ENCODE assay signal across 12 cellular contexts in the genomic region with DNA sequence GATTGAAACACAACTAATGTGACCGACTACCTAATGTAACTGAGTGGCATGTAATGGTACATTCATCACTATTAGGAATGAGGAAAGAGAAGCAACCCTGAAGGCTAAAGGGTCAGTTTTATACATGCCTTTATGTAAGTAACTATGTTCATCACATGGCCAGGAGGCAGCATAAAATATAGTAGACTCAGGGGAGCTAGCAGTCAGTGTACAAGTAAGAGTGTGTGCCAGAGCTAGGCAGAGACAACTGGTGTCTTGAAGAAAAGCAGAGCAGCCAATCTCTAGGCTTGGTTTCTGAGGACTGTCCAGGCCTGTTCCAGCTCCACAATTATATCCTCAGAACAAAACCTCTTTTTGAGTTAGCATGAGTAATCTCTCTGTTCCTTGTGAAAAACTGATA. TPM values are rescaled to one million over a fixed set of nuclear protein-coding genes. Genes with fewer than 3 reads are reported as not detected.
DNase-seq lines count a peak whose midpoint lies in the region; ATAC-seq, FAIRE-seq and TF ChIP-seq lines count a peak whose summit lies in the region.
"Had no signal": no experiment of that assay in that cellular context is flagged by ENCODE, and none has a peak within 500 bp of the region (broad histone marks: within the 10 kb centered on the region; RNA-seq: fewer than 3 reads in every experiment).

No MANE protein-coding gene starts in this region.

- CTCF ChIA-PET in activated naive CD4-positive, alpha-beta T cell treated with anti-CD3 and anti-CD28 coated beads for 36 hours (lab: Charles Lee) = interaction anchor here (0.7 kb wide), 1 partner anchor 80 kb away, joined by 3 read pairs; no protein-coding TSS in a partner anchor

- H3K36me3 ChIP-seq in tibial nerve = peaks cover 0 to 15% (median 0%) of the 10 kb centered on the region in 3 donors

- TF ChIP-seq CTCF in chondrocyte (IDR thresholded peaks at IDR 0.05) = no peak
- TF ChIP-seq CTCF in tibial nerve (IDR thresholded peaks at IDR 0.05) = no peak

- no peak for TF ChIP-seq EP300 in tibial nerve (IDR thresholded peaks at IDR 0.05)

- no peak overlapping the region for H3K4me3 ChIP-seq in tibial nerve
- H3K4me3 ChIP-seq: BLaER1 had no signal

- peaks cover 0 to 64% (median 32%) of the 10 kb centered on the region in 4 donors for H3K4me1 ChIP-seq in tibial nerve

- H3K4me1 Mint-ChIP-seq in activated naive CD4-positive, alpha-beta T cell treated with anti-CD3 and anti-CD28 coated beads for 36 hours (ENCODE audit: low read depth) = peaks cover 84% of the 10 kb centered on the region
- H3K4me1 Mint-ChIP-seq in chondrocyte (ENCODE audit: low read depth) = peaks cover 48% of the 10 kb centered on the region

- DNase-seq in activated naive CD4-positive, alpha-beta T cell treated with anti-CD3 and anti-CD28 coated beads for 36 hours = peak; percentile 41
- DNase-seq in activated naive CD4-positive, alpha-beta T cell treated with Interleukin-2 at 50 U/mL for 16 hours = no peak
- no peak for DNase-seq in chondrocyte (ENCODE audit: low spot score)
- peak; percentile 77 for DNase-seq in medulla oblongata (ENCODE audit: extremely low spot score)
- DNase-seq in tibial nerve (ENCODE audit: low spot score in 2 of 2) = no peak
- DNase-seq in GM19239 (ENCODE audit: insufficient read length, low spot score) = no peak
- DNase-seq: NK-92 treated with Interleukin-12 subunit alpha and Interleukin-12 subunit beta, amount 100 ng/mL, for 24 hours; stimulated activated CD8-positive, alpha-beta memory T cell treated with anti-CD3 and anti-CD28 coated beads, Interleukin-4, amount 100 ng/mL, for 48 hours had no signal

- H3K27me3 ChIP-seq in tibial nerve = no peaks in the 10 kb centered on the region
- H3K27me3 ChIP-seq: BLaER1 had no signal

- H3K36me3 Mint-ChIP-seq in activated naive CD4-positive, alpha-beta T cell treated with anti-CD3 and anti-CD28 coated beads for 36 hours (ENCODE audit: low read depth) = peaks cover 8% of the 10 kb centered on the region
- H3K36me3 Mint-ChIP-seq in chondrocyte (ENCODE audit: low read depth) = peaks cover 2% of the 10 kb centered on the region

- H3K27ac Mint-ChIP-seq in activated naive CD4-positive, alpha-beta T cell treated with anti-CD3 and anti-CD28 coated beads for 36 hours = peak overlapping the region; percentile 59
- peak overlapping the region; percentile 53 for H3K27ac Mint-ChIP-seq in chondrocyte (ENCODE audit: unreplicated experiment)

- no peaks in the 10 kb centered on the region for H3K27me3 Mint-ChIP-seq in activated naive CD4-positive, alpha-beta T cell treated with anti-CD3 and anti-CD28 coated beads for 36 hours (ENCODE audit: low read depth)
- no peaks in the 10 kb centered on the region for H3K27me3 Mint-ChIP-seq in chondrocyte (ENCODE audit: low read depth)

- no peak overlapping the region for H3K4me3 Mint-ChIP-seq in activated naive CD4-positive, alpha-beta T cell treated with anti-CD3 and anti-CD28 coated beads for 36 hours
- H3K4me3 Mint-ChIP-seq in chondrocyte (ENCODE audit: unreplicated experiment) = no peak overlapping the region

- 36 to 59% methylated on average over 1 of the region's 1 CpG for WGBS in tibial nerve, 2 donors

- no peaks in the 10 kb centered on the region for H3K9me3 ChIP-seq in tibial nerve

- no peak for ATAC-seq in GM19463 (IDR thresholded peaks at IDR 0.05; ENCODE audit: unreplicated experiment)
- ATAC-seq in HG02798 (IDR thresholded peaks at IDR 0.05; ENCODE audit: poor library complexity, unreplicated experiment) = no peak
- ATAC-seq: HCT116 had no signal

- intact Hi-C loops in activated naive CD4-positive, alpha-beta T cell treated with anti-CD3 and anti-CD28 coated beads for 36 hours (cut with micrococcal nuclease) = loop anchor here (1.0 to 2.0 kb wide), 3 partner anchors 11 to 28 kb away; partner anchors contain the start of gene SMAD2

- H3K9me3 Mint-ChIP-seq in activated naive CD4-positive, alpha-beta T cell treated with anti-CD3 and anti-CD28 coated beads for 36 hours = peaks cover 1% of the 10 kb centered on the region
- H3K9me3 Mint-ChIP-seq in chondrocyte (ENCODE audit: low read depth) = no peaks in the 10 kb centered on the region

- peak overlapping the region in 3 of 4 donors; percentile 23 to 78 (median 73) for H3K27ac ChIP-seq in tibial nerve
- H3K27ac ChIP-seq: BLaER1 had no signal

- TF ChIP-seq POLR2A in tibial nerve (IDR thresholded peaks at IDR 0.05) = no peak

- FAIRE-seq in GM19239 (lab: Jason Lieb, UNC) = no peak

RNA-seq across cellular contexts. Expression of gene SMAD2, which starts 18.1 kb away (rescaled TPM):
- 100 to 1,000 TPM; 106 to 116 TPM for total RNA-seq in activated naive CD4-positive, alpha-beta T cell treated with anti-CD3 and anti-CD28 coated beads for 36 hours
- 122 to 151 TPM (median 149 TPM) in 3 replicates for total RNA-seq in chondrocyte
- total RNA-seq in tibial nerve = 10 to 100 TPM; 34.8 to 54.5 (median 45.5) TPM

Comparison
In these comparisons a context has a peak if more than half of its experiments do, and no peak if none do; other contexts are left out.
1. DNase-seq: peak in activated naive CD4-positive, alpha-beta T cell treated with anti-CD3 and anti-CD28 coated beads for 36 hours (single experiment) and medulla oblongata (single experiment); none in activated naive CD4-positive, alpha-beta T cell treated with Interleukin-2 at 50 U/mL for 16 hours (single experiment), chondrocyte (single experiment), tibial nerve (0 of 2) and GM19239 (single experiment).